Comparison of ENCODE assay signal across 1 cellular context in genomic region chr4:145829629-145830395, GRCh38.
A peak's percentile ranks its signal among the peaks of the same experiment; 100 is the strongest.
TF ChIP-seq lines count a peak whose summit lies in the region.

No MANE protein-coding gene starts in this region.

TF ChIP-seq in GM12878, 131 proteins besides CTCF, POLR2A, EP300 and RAD21 (continued from another document):
- peak; percentile 69 for TF ChIP-seq JUNB (IDR thresholded peaks at IDR 0.05)
